In the genomic region with DNA sequence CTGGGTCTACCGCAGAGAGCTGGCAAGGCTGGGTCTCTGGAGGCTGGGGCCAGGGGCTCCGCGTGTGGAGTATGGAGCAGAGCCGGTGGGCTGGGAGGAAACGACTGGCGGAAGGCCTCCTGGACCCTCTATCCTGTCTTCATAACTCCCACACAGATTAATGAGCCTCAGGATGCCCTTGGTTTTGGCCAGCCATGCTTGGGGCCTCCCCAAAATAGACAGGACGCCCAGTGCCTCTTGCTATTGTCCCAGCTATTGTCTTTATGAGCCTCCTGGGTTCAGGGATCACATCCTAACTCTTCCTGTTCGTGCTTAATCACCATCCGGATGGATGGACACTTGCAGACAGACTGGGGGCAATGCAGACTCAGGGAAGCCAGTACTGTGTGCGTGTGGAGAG, we compare ENCODE assay signal across 15 cellular contexts.
A peak's percentile ranks its signal among the peaks of the same experiment; 100 is the strongest.
DNase-seq lines count a peak whose midpoint lies in the region; ATAC-seq and TF ChIP-seq lines count a peak whose summit lies in the region.
"Had no signal": no experiment of that assay in that cellular context is flagged by ENCODE, and none has a peak within 500 bp of the region (broad histone marks: within the 10 kb centered on the region; RNA-seq: fewer than 3 reads in every experiment).

No MANE protein-coding gene starts in this region.

- no peak for DNase-seq in left ventricle myocardium inferior
- DNase-seq in left ventricle myocardium superior, result no peak
- DNase-seq in ecto neural progenitor cell (ENCODE audit: low spot score), result peak; percentile 52
- DNase-seq in lower lobe of right lung, result no peak
- DNase-seq in aorta, result no peak
- no peak for DNase-seq in inferior parietal cortex (ENCODE audit: extremely low spot score)
- DNase-seq: DMS 273 treated with DMSO at 0.1 percent for 48 hours, NCI-H1417 treated with DMSO at 0.1 percent for 48 hours, NCI-H187 treated with DMSO at 0.1 percent for 48 hours, NCI-H226 had no signal

- H3K36me3 ChIP-seq in left ventricle myocardium inferior (no peaks in the 10 kb centered on the region), lower lobe of right lung (no peaks in the 10 kb centered on the region), aorta (ENCODE audit: control insufficient read depth in 1 of 2, insufficient read depth in 2 of 2, low read length in 1 of 2) (no peaks in the 10 kb centered on the region)
- H3K36me3 ChIP-seq: BE2C, Peyer's patch had no signal

- TF ChIP-seq CTCF in left ventricle myocardium inferior (IDR thresholded peaks at IDR 0.05; ENCODE audit: borderline replicate concordance), result no peak
- TF ChIP-seq CTCF in lower lobe of right lung (IDR thresholded peaks at IDR 0.05), result no peak

- H3K4me1 ChIP-seq in left ventricle myocardium inferior (peaks cover 5% of the 10 kb centered on the region), lower lobe of right lung (peaks cover 18% of the 10 kb centered on the region), aorta (ENCODE audit: control insufficient read depth in 1 of 2, insufficient read depth in 2 of 2, low read length in 2 of 2) (no peaks in the 10 kb centered on the region)
- H3K4me1 ChIP-seq: Peyer's patch had no signal

- H3K4me3 ChIP-seq in left ventricle myocardium inferior (no peak overlapping the region), lower lobe of right lung (no peak overlapping the region), aorta (ENCODE audit: low read length in 2 of 2) (no peak overlapping the region)
- H3K4me3 ChIP-seq: K562, Peyer's patch had no signal

- intact Hi-C loops in left ventricle myocardium inferior (cut with micrococcal nuclease) (loop anchor here (10.0 kb wide), 1 partner anchor 606 kb away; no protein-coding TSS in a partner anchor), left ventricle myocardium superior (cut with micrococcal nuclease) (loop anchor here (5.0 to 10.0 kb wide), 2 partner anchors 604 to 1696 kb away; no protein-coding TSS in a partner anchor), lower lobe of right lung (cut with DNase I) (no loop called here), aorta (cut with DNase I) (loop anchor here (2.0 to 5.0 kb wide), 2 partner anchors 604 to 1694 kb away; no protein-coding TSS in a partner anchor)

- WGBS in aorta, 2 donors, result 67 to 71% methylated on average over 10 of the region's 10 CpGs

- ATAC-seq in left ventricle myocardium superior (no peak), lower lobe of right lung (peak in 1 of 2 donors; percentile 9), aorta (ENCODE audit: low FRiP score) (peak; percentile 12), HG02678 (IDR thresholded peaks at IDR 0.05; ENCODE audit: unreplicated experiment) (no peak), HG02759 (IDR thresholded peaks at IDR 0.05; ENCODE audit: unreplicated experiment) (no peak)

- no peaks in the 10 kb centered on the region for H3K9me3 ChIP-seq in left ventricle myocardium inferior (replicated peaks)
- H3K9me3 ChIP-seq in lower lobe of right lung, result no peaks in the 10 kb centered on the region
- H3K9me3 ChIP-seq in aorta (ENCODE audit: control insufficient read depth, low read length), result no peaks in the 10 kb centered on the region
- H3K9me3 ChIP-seq: BE2C, Peyer's patch had no signal

- H3K27ac ChIP-seq in left ventricle myocardium inferior (replicated peaks) (peak overlapping the region; percentile 1), lower lobe of right lung (peak overlapping the region; percentile 21), aorta (ENCODE audit: low read depth in 1 of 2, low read length in 2 of 2) (no peak overlapping the region)

- H3K27me3 ChIP-seq in left ventricle myocardium inferior (ENCODE audit: low read depth), result peaks cover 33% of the 10 kb centered on the region
- H3K27me3 ChIP-seq in lower lobe of right lung (ENCODE audit: low read depth), result no peaks in the 10 kb centered on the region
- H3K27me3 ChIP-seq in aorta (ENCODE audit: control insufficient read depth in 1 of 2, insufficient read depth in 2 of 2, low read length in 1 of 2), result no peaks in the 10 kb centered on the region
- H3K27me3 ChIP-seq: BE2C, Peyer's patch had no signal

Comparison
In these comparisons a context has a peak if more than half of its experiments do, and no peak if none do; other contexts are left out.
1. H3K27ac ChIP-seq: peak in left ventricle myocardium inferior (single experiment) and lower lobe of right lung (single experiment); none in aorta (0 of 2).